8 cellular contexts compared by ENCODE assay signal in the genomic region with DNA sequence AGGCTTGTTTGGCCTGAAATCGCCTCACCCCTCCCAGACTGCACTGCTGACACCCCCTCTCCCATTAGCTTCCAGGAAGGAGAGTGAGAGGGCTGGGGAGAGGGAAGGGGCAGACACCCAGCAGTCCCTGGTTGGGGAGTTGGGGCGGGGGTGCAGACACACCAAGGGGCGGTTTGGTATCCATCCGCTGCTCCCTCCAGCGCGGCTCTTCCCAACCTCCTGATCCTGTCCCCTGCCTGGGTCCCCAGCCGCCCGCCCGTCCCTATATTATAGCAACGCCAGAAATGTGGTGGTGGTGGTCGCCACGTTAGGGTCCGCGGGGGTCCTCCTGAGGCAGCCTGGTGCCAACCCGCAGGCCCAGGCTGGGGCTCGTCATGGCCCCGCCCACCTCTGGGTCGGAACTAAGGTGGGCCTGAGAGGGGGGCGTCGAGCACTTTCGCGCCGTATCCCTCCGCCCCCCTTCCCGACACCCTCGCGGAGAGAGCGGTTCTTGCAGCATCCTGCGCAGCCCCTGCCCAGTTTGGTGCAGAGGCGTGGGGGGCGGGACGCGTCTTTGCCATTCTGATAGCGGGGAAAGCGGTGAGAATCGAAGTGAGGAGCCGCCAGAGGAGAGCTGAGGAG. TPM values are rescaled to one million over a fixed set of nuclear protein-coding genes. Genes with fewer than 3 reads are reported as not detected.
DNase-seq lines count a peak whose midpoint lies in the region; ATAC-seq and TF ChIP-seq lines count a peak whose summit lies in the region.

No MANE protein-coding gene starts in this region.

- H3K79me2 ChIP-seq in trophoblast cell (ENCODE audit: control insufficient read depth, insufficient read depth, low read length, poor library complexity), result no peaks in the 10 kb centered on the region

- H3K4me3 ChIP-seq in esophagus muscularis mucosa (peak overlapping the region; percentile 56 to 65 (median 56)), trophoblast cell (ENCODE audit: low read depth, low read length) (peak overlapping the region; percentile 80), MG63 (no peak overlapping the region), SJCRH30 (no peak overlapping the region)

- DNase-seq in Calu3, result no peak
- no peak for DNase-seq in T-helper 17 cell
- DNase-seq in esophagus muscularis mucosa (ENCODE audit: extremely low spot score), result no peak
- DNase-seq in trophoblast cell, result no peak
- no peak for DNase-seq in MG63
- DNase-seq in SW 1271 (lab: John Stamatoyannopoulos, UW), result no peak
- DNase-seq in SJCRH30, result no peak

- no peak overlapping the region for H4K91ac ChIP-seq in trophoblast cell (ENCODE audit: low read depth, low read length)

- H2BK5ac ChIP-seq in trophoblast cell (ENCODE audit: low read depth, low read length, poor library complexity), result no peak overlapping the region

- no peak overlapping the region for H2BK12ac ChIP-seq in trophoblast cell (ENCODE audit: low read length)

- TF ChIP-seq CTCF in Calu3 (IDR thresholded peaks at IDR 0.05; ENCODE audit: unreplicated experiment) (no peak), esophagus muscularis mucosa (IDR thresholded peaks at IDR 0.05) (no peak)

- H4K12ac ChIP-seq in trophoblast cell (ENCODE audit: low read depth, low read length), result no peak overlapping the region

- peak overlapping the region; percentile 86 for H3K4me2 ChIP-seq in trophoblast cell (ENCODE audit: low read length)

- H3K4me1 Mint-ChIP-seq in Calu3 (ENCODE audit: low read depth, unreplicated experiment) (no peaks in the 10 kb centered on the region), T-helper 17 cell (no peaks in the 10 kb centered on the region)

- H3K27ac Mint-ChIP-seq in Calu3 (ENCODE audit: unreplicated experiment) (peak overlapping the region; percentile 56), T-helper 17 cell (peak overlapping the region; percentile 56)

- no peak overlapping the region for H3K14ac ChIP-seq in trophoblast cell (ENCODE audit: low read length)

- no peaks in the 10 kb centered on the region for H3K9me3 Mint-ChIP-seq in Calu3 (ENCODE audit: low read depth, unreplicated experiment)

- 28% methylated on average over 20 of the region's 37 CpGs for WGBS in esophagus muscularis mucosa
- no CpG with 5 or more reads among the region's 37 CpGs for WGBS in trophoblast cell (ENCODE audit: extremely low coverage, insufficient coverage, insufficient read length)

- peaks cover 10% of the 10 kb centered on the region for H3K36me3 Mint-ChIP-seq in Calu3 (ENCODE audit: insufficient read depth, unreplicated experiment)
- no peaks in the 10 kb centered on the region for H3K36me3 Mint-ChIP-seq in T-helper 17 cell (ENCODE audit: low read depth)

- H3K4ac ChIP-seq in trophoblast cell (ENCODE audit: low read depth, low read length), result no peak overlapping the region

- intact Hi-C loops in Calu3 (cut with micrococcal nuclease; ENCODE audit: unreplicated experiment) (no loop called here), esophagus muscularis mucosa (cut with DNase I) (no loop called here)

- H3K23ac ChIP-seq in trophoblast cell (ENCODE audit: low read length), result no peak overlapping the region

- TF ChIP-seq POLR2A in esophagus muscularis mucosa (IDR thresholded peaks at IDR 0.05; ENCODE audit: low read depth), result no peak

- H3K9ac ChIP-seq in trophoblast cell (ENCODE audit: low read length), result no peak overlapping the region

- TF ChIP-seq EP300 in esophagus muscularis mucosa (IDR thresholded peaks at IDR 0.05), result no peak

- H3K36me3 ChIP-seq in esophagus muscularis mucosa (no peaks in the 10 kb centered on the region), trophoblast cell (ENCODE audit: control insufficient read depth in 1 of 2, insufficient read depth in 2 of 2, low read length in 2 of 2) (no peaks in the 10 kb centered on the region), MG63 (no peaks in the 10 kb centered on the region), SJCRH30 (no peaks in the 10 kb centered on the region)

- H3K27ac ChIP-seq in esophagus muscularis mucosa (replicated peaks in 1 of 4) (peak overlapping the region in 1 of 4 donors; percentile 46), trophoblast cell (ENCODE audit: low read depth, low read length) (no peak overlapping the region), SJCRH30 (no peak overlapping the region)

- H3K4me3 Mint-ChIP-seq in Calu3 (ENCODE audit: low read depth, unreplicated experiment) (peak overlapping the region; percentile 83), T-helper 17 cell (peak overlapping the region; percentile 89)

- no peak overlapping the region for H3K18ac ChIP-seq in trophoblast cell (ENCODE audit: low read length)

- H3K9me3 ChIP-seq in T-helper 17 cell (ENCODE audit: control insufficient read depth, low read length, poor library complexity, severe bottlenecking) (no peaks in the 10 kb centered on the region), esophagus muscularis mucosa (no peaks in the 10 kb centered on the region), trophoblast cell (ENCODE audit: insufficient read depth, low read depth, low read length) (no peaks in the 10 kb centered on the region), MG63 (no peaks in the 10 kb centered on the region), SJCRH30 (replicated peaks) (no peaks in the 10 kb centered on the region)

- H3K4me1 ChIP-seq in esophagus muscularis mucosa (peaks cover 0 to 8% (median 6%) of the 10 kb centered on the region in 4 donors), trophoblast cell (ENCODE audit: control insufficient read depth in 1 of 2, insufficient read depth in 2 of 2, low read length in 2 of 2) (no peaks in the 10 kb centered on the region), SJCRH30 (no peaks in the 10 kb centered on the region)

- CTCF ChIA-PET in Calu3 (lab: Charles Lee), result no interaction called here

- no peak overlapping the region for H4K8ac ChIP-seq in trophoblast cell (ENCODE audit: low read depth, low read length)

- ATAC-seq in T-helper 17 cell (peak; percentile 25), GM18867 (IDR thresholded peaks at IDR 0.05; ENCODE audit: unreplicated experiment) (no peak)

- H3K27me3 Mint-ChIP-seq in Calu3 (ENCODE audit: unreplicated experiment), result no peaks in the 10 kb centered on the region
- no peaks in the 10 kb centered on the region for H3K27me3 Mint-ChIP-seq in T-helper 17 cell

- H2AFZ ChIP-seq in trophoblast cell (ENCODE audit: insufficient read depth, low read length, poor library complexity), result peak overlapping the region; percentile 37

- no peak overlapping the region for H2BK120ac ChIP-seq in trophoblast cell (ENCODE audit: insufficient read depth, low read length, poor library complexity)

- peaks cover 6% of the 10 kb centered on the region for H3K79me1 ChIP-seq in trophoblast cell (ENCODE audit: low read length)

- H3K27me3 ChIP-seq in esophagus muscularis mucosa (no peaks in the 10 kb centered on the region), trophoblast cell (ENCODE audit: insufficient read depth, low read length) (no peaks in the 10 kb centered on the region), MG63 (no peaks in the 10 kb centered on the region), SJCRH30 (no peaks in the 10 kb centered on the region)

- no TSS peak for BruUV-seq in Calu3 (replicated peaks; lab: Mats Ljungman, UMichigan)

- H2AK5ac ChIP-seq in trophoblast cell (ENCODE audit: low read length), result no peak overlapping the region

RNA-seq across cellular contexts. Expression of a gene that starts 25.1 kb away (rescaled TPM):
- total RNA-seq in Calu3 (2022) (4.9 and 5.5 TPM in 2 replicates), T-helper 17 cell (1 to 10 TPM; 1.9 to 3.4 TPM), esophagus muscularis mucosa (1 to 10 TPM; 3.7 to 6.9 (median 4.6) TPM)
- 2.2 TPM in 2 replicates for polyA plus RNA-seq in trophoblast cell (2013)
- total RNA-seq in MG63 (2014; rRNA removed; shearing (Covaris generic); ENCODE audit: low replicate concordance), result 0.95 and 1.9 TPM in 2 replicates
- total RNA-seq in SJCRH30 (2014; rRNA removed; shearing (Covaris generic)), result 6.2 and 8.7 TPM in 2 replicates

RNA-seq across cellular contexts. Expression of a gene that starts 33.4 kb away (rescaled TPM):
- total RNA-seq in Calu3 (2022), result 7.1 and 9.0 TPM in 2 replicates
- under 1 TPM; 0.78 to 0.82 TPM for total RNA-seq in T-helper 17 cell
- total RNA-seq in esophagus muscularis mucosa, result 10 to 100 TPM in 3 of 4 donors, 1 to 10 TPM in 1; 5.4 to 14.9 (median 10.7) TPM
- 2.4 and 2.8 TPM in 2 replicates for polyA plus RNA-seq in trophoblast cell (2013)
- 4.3 and 11.3 TPM in 2 replicates for total RNA-seq in MG63 (2014; rRNA removed; shearing (Covaris generic); ENCODE audit: low replicate concordance)
- total RNA-seq in SJCRH30 (2014; rRNA removed; shearing (Covaris generic)), result 7.2 and 7.4 TPM in 2 replicates

Comparison
In these comparisons a context has a peak if more than half of its experiments do, and no peak if none do; other contexts are left out.
1. H3K4me3 ChIP-seq: peak in esophagus muscularis mucosa (4 of 4) and trophoblast cell (single experiment); none in MG63 (single experiment) and SJCRH30 (single experiment).